9 cellular contexts compared by ENCODE assay signal in genomic region chr19:49364083-49364687, GRCh38. TPM values are rescaled to one million over a fixed set of nuclear protein-coding genes. Genes with fewer than 3 reads are reported as not detected.
DNase-seq lines count a peak whose midpoint lies in the region; FAIRE-seq and TF ChIP-seq lines count a peak whose summit lies in the region.
"Had no signal": no experiment of that assay in that cellular context is flagged by ENCODE, and none has a peak within 500 bp of the region (broad histone marks: within the 10 kb centered on the region; RNA-seq: fewer than 3 reads in every experiment).

No MANE protein-coding gene starts in this region.

- H3K27ac ChIP-seq in GM23248 (peak overlapping the region; percentile 15; the same call in 1 of the 2 replicates), iPS-20b (ENCODE audit: low read length) (no peak overlapping the region)

- H4K20me1 ChIP-seq in GM23248 (ENCODE audit: insufficient read depth) = no peaks in the 10 kb centered on the region

- 80 to 81% methylated on average over 17 to 25 of the region's 27 CpGs for WGBS in GM23248 (ENCODE audit: low coverage in 1 of 2, low lambda C conversion rate in 2 of 2, missing lambda C conversion rate in 2 of 2), 2 experiments

- H3K9ac ChIP-seq in GM23248 (no peak overlapping the region), adipocyte (ENCODE audit: low read length) (peak overlapping the region; percentile 64), iPS-20b (ENCODE audit: low read depth, low read length) (peak overlapping the region; percentile 33; the same call in 1 of the 2 replicates)

- H3K9me2 ChIP-seq in GM23248 (ENCODE audit: insufficient read depth) = no peaks in the 10 kb centered on the region

- H3K4me1 ChIP-seq in GM23248 (ENCODE audit: insufficient read depth) = 0 out of 2 replicates have a peak, but pooled peaks cover 4% of the 10 kb centered on the region
- H3K4me1 ChIP-seq in adipocyte (ENCODE audit: control insufficient read depth, insufficient read depth, low read length) = peaks cover 13% of the 10 kb centered on the region
- peaks cover 7% of the 10 kb centered on the region; the same call in 1 of the 2 replicates for H3K4me1 ChIP-seq in iPS-20b (ENCODE audit: insufficient read depth, low read length)

- H3K27me3 ChIP-seq in GM23248 (replicated peaks; ENCODE audit: insufficient read depth) (no peaks in the 10 kb centered on the region), adipocyte (replicated peaks; ENCODE audit: control insufficient read depth, insufficient read depth, low read length) (no peaks in the 10 kb centered on the region), iPS-20b (ENCODE audit: insufficient read depth, low read length) (no peaks in the 10 kb centered on the region)

- no peak for TF ChIP-seq CTCF in D721Med (IDR thresholded peaks at IDR 0.05; ENCODE audit: insufficient read depth, missing control alignments)

- H3K79me2 ChIP-seq in GM23248 (ENCODE audit: insufficient read depth) = no peaks in the 10 kb centered on the region

- FAIRE-seq in D721Med (lab: Jason Lieb, UNC) = no peak

- H3K36me3 ChIP-seq in GM23248 (ENCODE audit: low read depth) (no peaks in the 10 kb centered on the region), adipocyte (ENCODE audit: control insufficient read depth, insufficient read depth, low read length, severe bottlenecking) (peaks cover under 1% of the 10 kb centered on the region), iPS-20b (ENCODE audit: insufficient read depth, low read depth, low read length) (peaks cover 5% of the 10 kb centered on the region)

- 0 out of 2 replicates have a peak, but pooled peaks cover 2% of the 10 kb centered on the region for H3F3A ChIP-seq in GM23248 (ENCODE audit: insufficient read depth)

- peak overlapping the region; percentile 58 for H3K4me2 ChIP-seq in GM23248 (ENCODE audit: unreplicated experiment)

- H2AFZ ChIP-seq in GM23248 = peak overlapping the region; percentile 78

- H3K9me3 ChIP-seq in GM23248 (ENCODE audit: low read depth) (no peaks in the 10 kb centered on the region), adipocyte (ENCODE audit: control insufficient read depth, low read length) (peaks cover 7% of the 10 kb centered on the region), iPS-20b (ENCODE audit: insufficient read depth, low read depth, low read length) (peaks cover 6% of the 10 kb centered on the region)

- H3K4me3 ChIP-seq in GM23248 (peak overlapping the region; percentile 58), adipocyte (ENCODE audit: low read length) (peak overlapping the region; percentile 90), iPS-20b (ENCODE audit: low read length) (peak overlapping the region; percentile 47), skeletal muscle cell (ENCODE audit: low read depth, low read length) (peak overlapping the region; percentile 33)

- in situ Hi-C loops in GM23248 (cut with MboI) = no loop called here

- DNase-seq in GM23248 (no peak), adipocyte (ENCODE audit: low read depth) (no peak), skeletal muscle cell (ENCODE audit: low read depth) (no peak), D721Med (ENCODE audit: insufficient read length, low spot score) (no peak), NCI-H2081 (lab: John Stamatoyannopoulos, UW) (no peak), SW480 (ENCODE audit: low spot score) (no peak), DMS53 (lab: John Stamatoyannopoulos, UW) (no peak)

RNA-seq across cellular contexts. Expression of gene DKKL1, which starts 0.5 kb away (rescaled TPM):
- total RNA-seq in GM23248 (2014; rRNA removed; shearing (Covaris generic)) = 0.63 TPM in 1 of 2 replicates, not detected in the other
- 0.30 TPM in 1 of 2 replicates, not detected in the other for polyA plus RNA-seq in GM23248 (2016; fragmentation: Nextera tagmentation; extraction: Ambion mirVana)
- total RNA-seq: HFFc6 had no signal

RNA-seq across cellular contexts. Expression of gene TEAD2, which starts 2.0 kb away (rescaled TPM):
- 13.9 and 18.7 TPM in 2 replicates for total RNA-seq in GM23248 (2014; rRNA removed; shearing (Covaris generic))
- 7.1 and 7.8 TPM in 2 replicates for polyA plus RNA-seq in GM23248 (2016; fragmentation: Nextera tagmentation; extraction: Ambion mirVana)

RNA-seq across cellular contexts. Expression of gene KASH5, which starts 23.9 kb away (rescaled TPM):
- not detected in 2 replicates for total RNA-seq in GM23248 (2014; rRNA removed; shearing (Covaris generic))
- polyA plus RNA-seq in GM23248 (2016; fragmentation: Nextera tagmentation; extraction: Ambion mirVana) = not detected in 2 replicates
- total RNA-seq: HFFc6 had no signal

RNA-seq across cellular contexts. Expression of gene CD37, which starts 29.0 kb away (rescaled TPM):
- not detected in 2 replicates for total RNA-seq in GM23248 (2014; rRNA removed; shearing (Covaris generic))
- 1.8 and 2.4 TPM in 2 replicates for polyA plus RNA-seq in GM23248 (2016; fragmentation: Nextera tagmentation; extraction: Ambion mirVana)
- total RNA-seq: HFFc6 had no signal

RNA-seq across cellular contexts. Expression of gene SLC6A16, which starts 39.2 kb away (rescaled TPM):
- total RNA-seq in GM23248 (2014; rRNA removed; shearing (Covaris generic)) = 0.51 TPM in 1 of 2 replicates, not detected in the other
- 0.40 TPM in 1 of 2 replicates, not detected in the other for polyA plus RNA-seq in GM23248 (2016; fragmentation: Nextera tagmentation; extraction: Ambion mirVana)

Comparison
In these comparisons a context has a peak if more than half of its experiments do, and no peak if none do; other contexts are left out.
1. H3K4me3 ChIP-seq: peak in every context shown above with its lines; median percentile 90 in adipocyte; 58 in GM23248; 47 in iPS-20b; 33 in skeletal muscle cell.